In genomic region chr21:42933137-42933970, GRCh38 we compare ENCODE assay signal across 1 cellular context.
A peak's percentile ranks its signal among the peaks of the same experiment; 100 is the strongest.
TF ChIP-seq lines count a peak whose summit lies in the region.

No MANE protein-coding gene starts in this region.

TF ChIP-seq in K562, 482 proteins besides CTCF, POLR2A, EP300 and RAD21:
- TF ChIP-seq ZNF449 (CRISPR knock-in tag; IDR thresholded peaks at IDR 0.05): peak; percentile 78; the same call in 1 of the 2 replicates
TF ChIP-seq in K562: peak in this region for 1; not testable (repeated sequence) for 481.
